Comparison of ENCODE assay signal across 8 cellular contexts in the genomic region with DNA sequence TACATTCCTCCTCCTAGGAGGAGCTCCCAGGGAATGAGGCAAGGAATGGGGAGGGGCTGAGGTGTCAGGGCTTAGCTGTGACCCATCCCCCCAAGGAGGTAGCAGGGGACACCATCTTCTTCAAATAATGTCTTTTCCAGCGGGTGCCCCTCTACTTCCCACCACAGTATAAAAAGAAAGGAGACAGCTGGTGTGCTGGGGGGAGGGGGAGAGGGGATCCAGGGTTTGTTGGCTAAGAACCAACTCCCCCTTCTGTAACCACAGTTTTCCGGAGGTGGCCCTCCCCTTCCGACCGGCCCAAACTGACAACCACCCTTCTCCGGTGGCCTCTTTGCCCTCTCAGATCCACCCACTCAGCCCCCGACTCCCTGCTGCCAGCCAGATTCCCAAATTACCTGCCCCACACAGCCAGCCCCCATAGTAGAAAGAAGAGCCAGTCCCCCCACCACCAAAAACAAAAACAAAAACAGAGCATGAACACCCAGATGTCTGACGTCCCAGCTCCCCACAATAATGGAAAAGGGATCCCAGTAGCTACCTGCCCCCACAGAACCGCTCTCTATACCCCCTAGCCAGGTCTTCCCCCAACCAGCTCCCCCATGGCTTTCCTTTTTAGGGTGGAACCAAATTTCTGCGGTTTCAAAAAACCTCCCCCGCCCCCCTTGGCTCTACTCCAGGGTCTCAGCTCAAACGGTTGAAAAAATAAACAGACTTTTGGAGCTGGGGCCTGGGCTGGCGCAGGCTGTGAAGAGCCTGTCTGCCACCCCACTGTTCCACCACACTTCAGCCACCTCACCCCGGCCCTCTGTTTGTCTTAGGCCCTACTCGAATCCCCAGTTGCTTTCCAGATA. TPM values are rescaled to one million over a fixed set of nuclear protein-coding genes. Genes with fewer than 3 reads are reported as not detected.
DNase-seq lines count a peak whose midpoint lies in the region; ATAC-seq and TF ChIP-seq lines count a peak whose summit lies in the region.

No MANE protein-coding gene starts in this region.

- H3K9ac ChIP-seq in BLaER1: peak overlapping the region; percentile 99

- in situ Hi-C loops in KBM-7 (cut with MboI; ENCODE audit: low pct_unique_long_range_greater_than_20kb, low sequenced_read_pairs) (no loop called here), gastrocnemius medialis (cut with MboI; ENCODE audit: low sequenced_read_pairs in 4 of 4) (no loop called here)

- H3K9me3 ChIP-seq in BLaER1 (no peaks in the 10 kb centered on the region), gastrocnemius medialis (no peaks in the 10 kb centered on the region)

- H3K36me3 ChIP-seq in BLaER1 (peaks cover 33% of the 10 kb centered on the region), gastrocnemius medialis (no peaks in the 10 kb centered on the region)

- ATAC-seq in left ventricle myocardium superior (no peak), gastrocnemius medialis (no peak), HG03135 (IDR thresholded peaks at IDR 0.05; ENCODE audit: unreplicated experiment) (no peak)

- H3K4me2 ChIP-seq in BLaER1: peak overlapping the region; percentile 100

- no peaks in the 10 kb centered on the region for H3K27me3 ChIP-seq in BLaER1
- H3K27me3 ChIP-seq in gastrocnemius medialis: no peaks in the 10 kb centered on the region

- H3K4me1 ChIP-seq in BLaER1 (peaks cover 67% of the 10 kb centered on the region), gastrocnemius medialis (peaks cover 77 to 89% of the 10 kb centered on the region in 2 donors)

- H3K27ac ChIP-seq in BLaER1: peak overlapping the region; percentile 99
- peak overlapping the region; percentile 87 to 97 (median 93) for H3K27ac ChIP-seq in gastrocnemius medialis

- peaks cover 52% of the 10 kb centered on the region for H4K20me1 ChIP-seq in BLaER1

- intact Hi-C loops in left ventricle myocardium superior (cut with micrococcal nuclease) (no loop called here), gastrocnemius medialis (cut with DNase I; ENCODE audit: low total_unique reads) (no loop called here)

- TF ChIP-seq POLR2A in gastrocnemius medialis (IDR thresholded peaks at IDR 0.05): peak in 1 of 2 donors; percentile 29

- no peak for TF ChIP-seq CTCF in gastrocnemius medialis (IDR thresholded peaks at IDR 0.05 in 4 of 5, conservative IDR thresholded peaks at IDR 0.05 in 1 of 5)

- H3K4me3 ChIP-seq in BLaER1 (peak overlapping the region; percentile 96), gastrocnemius medialis (peak overlapping the region; percentile 84 to 97 (median 92))

- peak; percentile 98 for DNase-seq in KBM-7
- peak; percentile 99 for DNase-seq in SIG-M5 treated with dmso at 0.1 percent for 504 hours (lab: John Stamatoyannopoulos, UW; ENCODE audit: unreplicated experiment)
- DNase-seq in activated naive CD4-positive, alpha-beta T cell treated with anti-CD3 and anti-CD28 coated beads, Interleukin-2, amount 50 U/mL, for 16 hours: peak; percentile 60
- peak; percentile 81 for DNase-seq in left ventricle myocardium superior
- peak in 1 of 2 donors; percentile 55 for DNase-seq in gastrocnemius medialis
- no peak for DNase-seq in DMS114 treated with DMSO at 0.1 percent for 48 hours (lab: John Stamatoyannopoulos, UW; ENCODE audit: unreplicated experiment)

RNA-seq across cellular contexts. Expression of gene ARHGEF2, which starts 2.1 kb away (rescaled TPM):
- total RNA-seq in left ventricle myocardium superior: 61.2 TPM
- total RNA-seq in gastrocnemius medialis: 10 to 100 TPM; 13.6 to 27.3 (median 26.4) TPM

RNA-seq across cellular contexts. Expression of gene RXFP4, which starts 34.8 kb away (rescaled TPM):
- total RNA-seq in left ventricle myocardium superior: not detected
- not detected for total RNA-seq in gastrocnemius medialis

RNA-seq across cellular contexts. Expression of gene KHDC4, which starts 42.1 kb away (rescaled TPM):
- 22.6 TPM for total RNA-seq in left ventricle myocardium superior
- 10 to 100 TPM; 18.2 to 46.3 (median 26.3) TPM for total RNA-seq in gastrocnemius medialis

RNA-seq across cellular contexts. Expression of gene SSR2, which starts 44.5 kb away (rescaled TPM):
- total RNA-seq in left ventricle myocardium superior: 75.8 TPM
- total RNA-seq in gastrocnemius medialis: 100 to 1,000 TPM in 2 of 4 donors, 10 to 100 TPM in 2; 70.6 to 118 (median 108) TPM
